In the genomic region with DNA sequence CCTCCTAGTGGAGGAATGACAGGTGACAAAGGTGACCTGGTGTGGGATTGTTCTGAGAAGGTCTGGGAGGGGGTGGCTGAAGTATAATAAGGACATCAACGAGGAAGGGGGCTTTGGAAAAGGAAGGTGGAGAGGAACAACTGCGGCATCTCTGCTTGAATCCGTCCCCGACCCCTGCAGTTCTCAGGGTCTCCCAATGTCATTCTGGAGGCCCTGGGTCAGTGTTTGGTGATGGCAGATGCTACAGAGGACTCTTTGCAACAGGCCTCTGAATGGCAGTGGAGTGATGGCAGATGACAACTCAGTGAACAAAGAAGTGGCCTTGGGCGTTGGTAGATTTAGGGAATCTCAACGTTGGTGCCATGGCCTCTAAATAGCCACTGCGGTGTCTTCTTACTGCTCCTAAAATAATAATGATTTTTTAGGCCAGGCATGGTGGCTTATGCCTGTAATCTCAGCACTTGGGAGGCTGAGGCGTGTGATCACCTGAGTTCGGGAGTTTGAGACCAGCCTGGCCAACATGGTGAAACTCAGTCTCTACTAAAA, we compare ENCODE assay signal across 9 cellular contexts. TPM values are rescaled to one million over a fixed set of nuclear protein-coding genes. Genes with fewer than 3 reads are reported as not detected.
A peak's percentile ranks its signal among the peaks of the same experiment; 100 is the strongest.
DNase-seq lines count a peak whose midpoint lies in the region; ATAC-seq and TF ChIP-seq lines count a peak whose summit lies in the region.
"Had no signal": no experiment of that assay in that cellular context is flagged by ENCODE, and none has a peak within 500 bp of the region (broad histone marks: within the 10 kb centered on the region; RNA-seq: fewer than 3 reads in every experiment).

No MANE protein-coding gene starts in this region.

- H3K79me2 ChIP-seq in KMS-11 (ENCODE audit: insufficient read depth, low read depth), result no peaks in the 10 kb centered on the region

- no peaks in the 10 kb centered on the region for H3K27me3 Mint-ChIP-seq in naive thymus-derived CD8-positive, alpha-beta T cell

- peaks cover 14 to 26% (median 19%) of the 10 kb centered on the region in 4 donors for H3K4me1 Mint-ChIP-seq in naive thymus-derived CD8-positive, alpha-beta T cell

- peak overlapping the region; percentile 88 to 99 (median 98) for H3K4me2 ChIP-seq in BLaER1 treated with 17β-estradiol and CSF1 and Interleukin-3, amounts not matched to agents 10 nM and 100 nM
- H3K4me2 ChIP-seq in KMS-11, result peak overlapping the region; percentile 100

- H3K9me3 Mint-ChIP-seq in naive thymus-derived CD8-positive, alpha-beta T cell, result peaks cover 0 to 1% (median 0%) of the 10 kb centered on the region in 9 donors

- POLR2A ChIA-PET in naive thymus-derived CD8-positive, alpha-beta T cell (lab: Charles Lee), result interaction anchor here (0.6 kb wide), 1 partner anchor 768 kb away, joined by 3 read pairs; no protein-coding TSS in a partner anchor

- peaks cover 25 to 38% (median 32%) of the 10 kb centered on the region in 10 experiments for H3K4me1 ChIP-seq in BLaER1 treated with 17β-estradiol and CSF1 and Interleukin-3, amounts not matched to agents 10 nM and 100 nM
- H3K4me1 ChIP-seq in KMS-11 (ENCODE audit: low read depth, poor library complexity, severe bottlenecking), result peaks cover 12% of the 10 kb centered on the region
- H3K4me1 ChIP-seq in colonic mucosa, result peaks cover 16% of the 10 kb centered on the region

- no peak for TF ChIP-seq CTCF in KMS-11 (conservative IDR thresholded peaks at IDR 0.05; ENCODE audit: low read depth, low read length)
- TF ChIP-seq CTCF in colonic mucosa (IDR thresholded peaks at IDR 0.05), result no peak

- peak overlapping the region; percentile 99; the same call in 1 of the 2 replicates for H2AFZ ChIP-seq in KMS-11 (ENCODE audit: low read depth)

- H3K27ac ChIP-seq in BLaER1 treated with 17β-estradiol and CSF1 and Interleukin-3, amounts not matched to agents 10 nM and 100 nM, result peak overlapping the region in 5 of 11 experiments; percentile 83 to 90 (median 86); a peak in 6 of 22 replicates
- H3K27ac ChIP-seq in KMS-11, result no peak overlapping the region
- no peak overlapping the region for H3K27ac ChIP-seq in colonic mucosa

- DNase-seq in colonic mucosa (no peak), NCI-H526 (lab: John Stamatoyannopoulos, UW) (no peak)
- DNase-seq in naive thymus-derived CD8-positive, alpha-beta T cell, result no peak
- DNase-seq: activated CD8-positive, alpha-beta memory T cell treated with anti-CD3 and anti-CD28 coated beads, Interleukin-2, amount 50 U/mL, for 4 hours had no signal

- no peaks in the 10 kb centered on the region for H3K27me3 ChIP-seq in BLaER1 treated with 17β-estradiol and CSF1 and Interleukin-3, amounts not matched to agents 10 nM and 100 nM
- H3K27me3 ChIP-seq in KMS-11 (ENCODE audit: insufficient read depth, low read depth) (no peaks in the 10 kb centered on the region), colonic mucosa (no peaks in the 10 kb centered on the region)

- H3K36me3 Mint-ChIP-seq in naive thymus-derived CD8-positive, alpha-beta T cell, result peaks cover 0 to 33% (median 6%) of the 10 kb centered on the region in 3 donors

- H3K36me3 ChIP-seq in BLaER1 treated with 17β-estradiol and CSF1 and Interleukin-3, amounts not matched to agents 10 nM and 100 nM, result peaks cover 28 to 39% (median 37%) of the 10 kb centered on the region in 11 experiments
- H3K36me3 ChIP-seq in KMS-11 (ENCODE audit: insufficient read depth) (no peaks in the 10 kb centered on the region), colonic mucosa (no peaks in the 10 kb centered on the region)

- intact Hi-C loops in colonic mucosa (cut with DNase I), result no loop called here

- no peaks in the 10 kb centered on the region for H3K9me3 ChIP-seq in BLaER1 treated with 17β-estradiol and CSF1 and Interleukin-3, amounts not matched to agents 10 nM and 100 nM (replicated peaks in 1 of 11)
- no peaks in the 10 kb centered on the region for H3K9me3 ChIP-seq in colonic mucosa

- peak overlapping the region; percentile 85 to 97 (median 94) for H3K4me3 Mint-ChIP-seq in naive thymus-derived CD8-positive, alpha-beta T cell

- peaks cover 0 to 49% (median 20%) of the 10 kb centered on the region in 11 experiments; a peak in 13 of 22 replicates for H4K20me1 ChIP-seq in BLaER1 treated with 17β-estradiol and CSF1 and Interleukin-3, amounts not matched to agents 10 nM and 100 nM
- H4K20me1 ChIP-seq in KMS-11 (ENCODE audit: insufficient read depth), result no peaks in the 10 kb centered on the region

- ATAC-seq in naive thymus-derived CD8-positive, alpha-beta T cell, result no peak
- ATAC-seq in GM19328 (IDR thresholded peaks at IDR 0.05; ENCODE audit: unreplicated experiment), result no peak
- ATAC-seq in GM19397 (IDR thresholded peaks at IDR 0.05; ENCODE audit: unreplicated experiment), result no peak
- no peak for ATAC-seq in GM19324 (IDR thresholded peaks at IDR 0.05; ENCODE audit: low FRiP score, unreplicated experiment)

- H3K9ac ChIP-seq in BLaER1 treated with 17β-estradiol and CSF1 and Interleukin-3, amounts not matched to agents 10 nM and 100 nM, result peak overlapping the region; percentile 84 to 96 (median 91)
- H3K9ac ChIP-seq in KMS-11 (no peak overlapping the region), colonic mucosa (ENCODE audit: low read depth in 2 of 2, low read length in 2 of 2) (peak overlapping the region; percentile 83 to 92)

- H3K4me3 ChIP-seq in BLaER1 treated with 17β-estradiol and CSF1 and Interleukin-3, amounts not matched to agents 10 nM and 100 nM, result peak overlapping the region; percentile 91 to 100 (median 96)
- no peak overlapping the region for H3K4me3 ChIP-seq in KMS-11 (IDR thresholded peaks at IDR 0.05; ENCODE audit: insufficient read depth, low read depth, low read length)
- H3K4me3 ChIP-seq in colonic mucosa, result peak overlapping the region; percentile 93

- H3K27ac Mint-ChIP-seq in naive thymus-derived CD8-positive, alpha-beta T cell, result peak overlapping the region; percentile 79 to 95 (median 92)

RNA-seq across cellular contexts. Expression of a gene that starts 1.3 kb away (rescaled TPM):
- 100 to 1,000 TPM in 1 of 2 donors, 10 to 100 TPM in 1; 53.4 to 111 TPM for total RNA-seq in colonic mucosa
- total RNA-seq in naive thymus-derived CD8-positive, alpha-beta T cell, result 100 to 1,000 TPM; 162 to 165 TPM
- polyA plus RNA-seq in naive thymus-derived CD8-positive, alpha-beta T cell, result 1 to 10 TPM; 1.6 to 6.2 (median 3.9) TPM

RNA-seq across cellular contexts. Expression of a gene that starts 52.0 kb away (rescaled TPM):
- 10 to 100 TPM; 10.4 to 12.1 TPM for total RNA-seq in colonic mucosa
- not detected for total RNA-seq in naive thymus-derived CD8-positive, alpha-beta T cell
- polyA plus RNA-seq in naive thymus-derived CD8-positive, alpha-beta T cell, result not detected

Comparison
In these comparisons a context has a peak if more than half of its experiments do, and no peak if none do; other contexts are left out.
1. RNA of a gene that starts 52.0 kb away (total RNA-seq): 10.4 to 12.1 TPM in colonic mucosa; not detected in naive thymus-derived CD8-positive, alpha-beta T cell; every median in the first group is over 10 times any median in the second.